ENCODE assay signal across 10 cellular contexts in the genomic region with DNA sequence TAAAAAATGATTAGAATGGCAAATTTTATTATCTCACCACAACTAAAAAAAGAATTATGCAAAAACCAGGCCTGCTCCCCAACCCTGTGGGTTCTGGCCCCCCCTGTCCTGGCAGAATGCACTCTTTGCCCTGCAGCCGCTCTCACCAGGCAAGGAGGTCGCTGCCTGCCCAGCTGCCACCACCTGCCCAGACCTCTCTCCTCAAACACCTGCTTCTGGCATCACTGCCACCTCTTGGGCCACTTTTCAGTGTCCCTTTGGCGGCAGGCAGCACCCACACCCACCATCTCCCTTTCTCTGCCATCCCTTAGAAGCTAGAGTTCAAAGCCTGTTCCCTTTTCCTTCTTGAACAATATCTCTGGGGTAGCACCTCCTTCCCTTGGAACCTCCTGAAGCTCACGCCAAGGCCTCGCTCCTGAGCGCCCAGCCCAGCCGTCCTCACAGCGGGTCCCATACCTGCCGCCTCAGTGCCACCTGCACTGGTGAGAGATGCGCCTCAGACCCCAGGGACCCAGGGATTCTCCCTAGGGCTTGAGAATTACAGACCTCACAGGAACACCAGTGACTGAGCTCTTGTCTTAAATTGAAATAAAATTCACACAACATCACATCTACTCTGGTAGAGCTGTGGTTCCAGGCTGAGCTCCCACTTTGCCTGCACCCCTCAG. TPM values are rescaled to one million over a fixed set of nuclear protein-coding genes. Genes with fewer than 3 reads are reported as not detected.
A peak's percentile ranks its signal among the peaks of the same experiment; 100 is the strongest.
DNase-seq lines count a peak whose midpoint lies in the region; ATAC-seq and TF ChIP-seq lines count a peak whose summit lies in the region.
"Had no signal": no experiment of that assay in that cellular context is flagged by ENCODE, and none has a peak within 500 bp of the region (broad histone marks: within the 10 kb centered on the region; RNA-seq: fewer than 3 reads in every experiment).

No MANE protein-coding gene starts in this region.

- CTCF ChIA-PET in activated CD8-positive, alpha-beta T cell treated with anti-CD3 and anti-CD28 coated beads for 36 hours (lab: Charles Lee), result interaction anchor here (0.7 to 1.5 kb wide), 4 partner anchors 14 to 72 kb away, joined by 3 to 8 read pairs (median 3); no protein-coding TSS in a partner anchor

- DNase-seq in COLO668 (lab: John Stamatoyannopoulos, UW; ENCODE audit: unreplicated experiment) (peak; percentile 34), GM19240 (ENCODE audit: insufficient read length, low spot score) (peak; percentile 57), mucosa of descending colon (peak in 1 of 3 donors; percentile 45), NCI-H226 (no peak), EL (no peak), NCI-H1105 treated with DMSO at 0.1 percent for 48 hours (lab: John Stamatoyannopoulos, UW) (no peak)
- no peak for DNase-seq in activated CD8-positive, alpha-beta T cell treated with anti-CD3 and anti-CD28 coated beads for 36 hours
- DNase-seq: stimulated activated CD4-positive, alpha-beta T cell treated with anti-CD3 and anti-CD28 coated beads, Interleukin-15, amount 100 ng/mL, for 24 hours had no signal

- H3K36me3 Mint-ChIP-seq in activated CD8-positive, alpha-beta T cell treated with anti-CD3 and anti-CD28 coated beads for 36 hours (ENCODE audit: low read depth), result peaks cover 30% of the 10 kb centered on the region

- ATAC-seq in activated CD8-positive, alpha-beta T cell treated with anti-CD3 and anti-CD28 coated beads for 36 hours, result no peak
- ATAC-seq in mucosa of descending colon (peak; percentile 42), HG03442 (IDR thresholded peaks at IDR 0.05; ENCODE audit: unreplicated experiment) (no peak)
- ATAC-seq: HCT116 had no signal

- no peaks in the 10 kb centered on the region for H3K36me3 ChIP-seq in mucosa of descending colon (ENCODE audit: low read depth)

- no peak overlapping the region for H3K4me3 ChIP-seq in mucosa of descending colon

- no peak overlapping the region for H3K4me3 Mint-ChIP-seq in activated CD8-positive, alpha-beta T cell treated with anti-CD3 and anti-CD28 coated beads for 36 hours

- TF ChIP-seq CTCF in activated CD8-positive, alpha-beta T cell treated with anti-CD3 and anti-CD28 coated beads for 36 hours (IDR thresholded peaks at IDR 0.05), result no peak
- no peak for TF ChIP-seq CTCF in mucosa of descending colon (IDR thresholded peaks at IDR 0.05)

- no peaks in the 10 kb centered on the region for H3K9me3 Mint-ChIP-seq in activated CD8-positive, alpha-beta T cell treated with anti-CD3 and anti-CD28 coated beads for 36 hours

- no peaks in the 10 kb centered on the region for H3K9me3 ChIP-seq in mucosa of descending colon

- POLR2A ChIA-PET in activated CD8-positive, alpha-beta T cell treated with anti-CD3 and anti-CD28 coated beads for 36 hours (lab: Charles Lee), result interaction anchor here (4.2 kb wide), 1 partner anchor 8 kb away, joined by 21 read pairs; no protein-coding TSS in a partner anchor

- intact Hi-C loops in activated CD8-positive, alpha-beta T cell treated with anti-CD3 and anti-CD28 coated beads for 36 hours (cut with micrococcal nuclease), result no loop called here
- intact Hi-C loops in mucosa of descending colon (cut with DNase I, micrococcal nuclease), result no loop called here

- no peaks in the 10 kb centered on the region for H3K4me1 ChIP-seq in mucosa of descending colon (ENCODE audit: low read depth)

- H3K4me1 Mint-ChIP-seq in activated CD8-positive, alpha-beta T cell treated with anti-CD3 and anti-CD28 coated beads for 36 hours (ENCODE audit: low read depth), result peaks cover 34% of the 10 kb centered on the region

- H3K27ac Mint-ChIP-seq in activated CD8-positive, alpha-beta T cell treated with anti-CD3 and anti-CD28 coated beads for 36 hours, result peak overlapping the region; percentile 84

- H3K27me3 Mint-ChIP-seq in activated CD8-positive, alpha-beta T cell treated with anti-CD3 and anti-CD28 coated beads for 36 hours, result no peaks in the 10 kb centered on the region

RNA-seq across cellular contexts. Expression of a gene that starts 44.6 kb away (rescaled TPM):
- total RNA-seq in activated CD8-positive, alpha-beta T cell treated with anti-CD3 and anti-CD28 coated beads for 36 hours, result 10 to 100 TPM; 60.2 to 64.3 TPM
- 100 to 1,000 TPM in 2 of 3 donors, 10 to 100 TPM in 1; 89.8 to 128 (median 108) TPM for total RNA-seq in mucosa of descending colon

Comparison
In these comparisons a context has a peak if more than half of its experiments do, and no peak if none do; other contexts are left out.
1. DNase-seq: peak in COLO668 (single experiment) and GM19240 (single experiment); none in activated CD8-positive, alpha-beta T cell treated with anti-CD3 and anti-CD28 coated beads for 36 hours (single experiment), NCI-H226 (single experiment), EL (single experiment) and NCI-H1105 treated with DMSO at 0.1 percent for 48 hours (single experiment).